ENCODE assay signal across 19 cellular contexts in genomic region chr20:63064310-63064709, GRCh38. TPM values are rescaled to one million over a fixed set of nuclear protein-coding genes. Genes with fewer than 3 reads are reported as not detected.
DNase-seq lines count a peak whose midpoint lies in the region; ATAC-seq, FAIRE-seq and TF ChIP-seq lines count a peak whose summit lies in the region.
"Had no signal": no experiment of that assay in that cellular context is flagged by ENCODE, and none has a peak within 500 bp of the region (broad histone marks: within the 10 kb centered on the region; RNA-seq: fewer than 3 reads in every experiment).

No MANE protein-coding gene starts in this region.

- no peak for FAIRE-seq in kidney (lab: Jason Lieb, UNC)

- H3K36me3 ChIP-seq in left ventricle myocardium inferior (no peaks in the 10 kb centered on the region), right atrium auricular region (no peaks in the 10 kb centered on the region), kidney (ENCODE audit: control insufficient read depth in 1 of 2, insufficient read depth in 2 of 2, low read length in 2 of 2) (no peaks in the 10 kb centered on the region)
- H3K36me3 ChIP-seq: breast epithelium, HAP-1, tibial nerve had no signal

- H3K27me3 ChIP-seq in left ventricle myocardium inferior (ENCODE audit: low read depth), result peaks cover 88% of the 10 kb centered on the region
- H3K27me3 ChIP-seq in right atrium auricular region, result peaks cover 0 to 4% of the 10 kb centered on the region in 2 donors

- H3K4me3 ChIP-seq in left ventricle myocardium inferior (no peak overlapping the region), right atrium auricular region (no peak overlapping the region), kidney (ENCODE audit: low read length in 2 of 2) (no peak overlapping the region)
- H3K4me3 ChIP-seq: breast epithelium, HAP-1, tibial nerve had no signal

- H3K9me3 ChIP-seq in left ventricle myocardium inferior (replicated peaks) (no peaks in the 10 kb centered on the region), right atrium auricular region (no peaks in the 10 kb centered on the region), kidney (ENCODE audit: control insufficient read depth in 1 of 2, low read length in 2 of 2) (no peaks in the 10 kb centered on the region)
- H3K9me3 ChIP-seq: breast epithelium, HAP-1, tibial nerve had no signal

- no peak for ATAC-seq in GM18909 (IDR thresholded peaks at IDR 0.05; ENCODE audit: poor library complexity, unreplicated experiment)
- ATAC-seq in GM18907 (IDR thresholded peaks at IDR 0.05; ENCODE audit: unreplicated experiment), result no peak
- ATAC-seq: SK-N-SH treated with all-trans-retinoic acid at 6 μM for 48 hours had no signal

- intact Hi-C loops in left ventricle myocardium inferior (cut with micrococcal nuclease), result no loop called here
- intact Hi-C loops in kidney (cut with DNase I), result no loop called here

- H3K4me1 ChIP-seq in left ventricle myocardium inferior (peaks cover 3% of the 10 kb centered on the region), right atrium auricular region (peaks cover 0 to 4% of the 10 kb centered on the region in 2 donors), kidney (ENCODE audit: control insufficient read depth in 1 of 2, insufficient read depth in 1 of 2, low read depth in 1 of 2, low read length in 2 of 2) (no peaks in the 10 kb centered on the region)
- H3K4me1 ChIP-seq: breast epithelium, HAP-1, tibial nerve had no signal

- H3K27ac ChIP-seq in left ventricle myocardium inferior (replicated peaks) (no peak overlapping the region), right atrium auricular region (no peak overlapping the region), kidney (ENCODE audit: low read depth in 2 of 2, low read length in 2 of 2) (no peak overlapping the region)
- H3K27ac ChIP-seq: breast epithelium, tibial nerve, VCaP had no signal

- no peak overlapping the region for H3K9ac ChIP-seq in kidney (ENCODE audit: low read length in 2 of 2)

- TF ChIP-seq CTCF in left ventricle myocardium inferior (IDR thresholded peaks at IDR 0.05; ENCODE audit: borderline replicate concordance) (no peak), right atrium auricular region (IDR thresholded peaks at IDR 0.05) (no peak), kidney (IDR thresholded peaks at IDR 0.05; ENCODE audit: borderline replicate concordance, extremely low read depth, insufficient read depth) (no peak)

- DNase-seq in left ventricle myocardium inferior (peak; percentile 8), right atrium auricular region (ENCODE audit: low spot score) (no peak), NCI-H774 (lab: John Stamatoyannopoulos, UW) (peak; percentile 69), kidney (peak; percentile 47), putamen (ENCODE audit: low spot score) (no peak), medulla oblongata (ENCODE audit: extremely low spot score) (no peak)
- DNase-seq: activated gamma-delta T cell treated with Interleukin-2 at 50 U/mL for 16 hours; DMS 273 treated with DMSO at 0.1 percent for 48 hours; effector CD4-positive, alpha-beta T cell; mammary epithelial cell; NCI-H1048 had no signal

RNA-seq across cellular contexts. Expression of gene BHLHE23, which starts 57.5 kb away (rescaled TPM):
- total RNA-seq in left ventricle myocardium inferior (not detected), right atrium auricular region (not detected), kidney (not detected)
- polyA plus RNA-seq in kidney (ENCODE audit: insufficient read depth, low read depth, low replicate concordance), result not detected
- total RNA-seq: breast epithelium, fibroblast of lung, mammary epithelial cell, tibial nerve had no signal
- polyA plus RNA-seq: fibroblast of lung, mammary epithelial cell had no signal

Comparison
In these comparisons a context has a peak if more than half of its experiments do, and no peak if none do; other contexts are left out.
1. DNase-seq: peak in left ventricle myocardium inferior (single experiment), NCI-H774 (single experiment) and kidney (single experiment); none in right atrium auricular region (single experiment), putamen (single experiment) and medulla oblongata (single experiment).